In genomic region chr11:128530119-128531091, GRCh38 we compare ENCODE assay signal across 10 cellular contexts. TPM values are rescaled to one million over a fixed set of nuclear protein-coding genes. Genes with fewer than 3 reads are reported as not detected.
DNase-seq lines count a peak whose midpoint lies in the region; ATAC-seq, FAIRE-seq and TF ChIP-seq lines count a peak whose summit lies in the region.
"Had no signal": no experiment of that assay in that cellular context is flagged by ENCODE, and none has a peak within 500 bp of the region (broad histone marks: within the 10 kb centered on the region; RNA-seq: fewer than 3 reads in every experiment).

No MANE protein-coding gene starts in this region.

- TF ChIP-seq POLR2A in Raji (IDR thresholded peaks at IDR 0.05; ENCODE audit: insufficient read depth, low read depth, low read length), result 0 out of 2 replicates have a peak, but pooled peaks have one; percentile 20

- no peaks in the 10 kb centered on the region for H3K27me3 ChIP-seq in GM23248 (replicated peaks; ENCODE audit: insufficient read depth)

- DNase-seq in GM23248 (peak; percentile 97), fibroblast of the conjunctiva (ENCODE audit: low read depth) (peak; percentile 97), NCI-H1930 (lab: John Stamatoyannopoulos, UW) (no peak), kidney (no peak), GDM1 (lab: John Stamatoyannopoulos, UW) (no peak)
- DNase-seq in stimulated activated naive CD8-positive, alpha-beta T cell treated with anti-CD3 and anti-CD28 coated beads, Interleukin-15, amount 100 ng/mL, for 72 hours, result no peak
- DNase-seq: activated naive CD8-positive, alpha-beta T cell treated with anti-CD3 and anti-CD28 coated beads, Interleukin-2, amount 10 ng/mL, durations not matched to agents 7 days and 5 days; glutamatergic neuron; naive B cell had no signal

- H3K4me1 ChIP-seq in GM23248 (ENCODE audit: insufficient read depth), result peaks cover 24% of the 10 kb centered on the region
- no peaks in the 10 kb centered on the region for H3K4me1 ChIP-seq in kidney (ENCODE audit: control insufficient read depth in 1 of 2, insufficient read depth in 1 of 2, low read depth in 1 of 2, low read length in 2 of 2)

- peaks cover 28% of the 10 kb centered on the region for H3F3A ChIP-seq in GM23248 (ENCODE audit: insufficient read depth)

- peak overlapping the region; percentile 74 for H3K9ac ChIP-seq in GM23248
- no peak overlapping the region for H3K9ac ChIP-seq in kidney (ENCODE audit: low read length in 2 of 2)

- H3K9me3 ChIP-seq in GM23248 (ENCODE audit: low read depth), result no peaks in the 10 kb centered on the region
- no peaks in the 10 kb centered on the region for H3K9me3 ChIP-seq in kidney (ENCODE audit: control insufficient read depth in 1 of 2, low read length in 2 of 2)

- peaks cover 0 to 8% of the 10 kb centered on the region in 2 donors for H3K9me3 Mint-ChIP-seq in stimulated activated naive CD8-positive, alpha-beta T cell treated with anti-CD3 and anti-CD28 coated beads, Interleukin-15, amount 100 ng/mL, for 72 hours
- H3K9me3 Mint-ChIP-seq: naive B cell had no signal

- peak overlapping the region; percentile 43 to 69 for H3K27ac Mint-ChIP-seq in stimulated activated naive CD8-positive, alpha-beta T cell treated with anti-CD3 and anti-CD28 coated beads, Interleukin-15, amount 100 ng/mL, for 72 hours
- H3K27ac Mint-ChIP-seq: activated naive CD8-positive, alpha-beta T cell treated with anti-CD3 and anti-CD28 coated beads, Interleukin-2, amount 10 ng/mL, durations not matched to agents 7 days and 5 days; naive B cell had no signal

- ATAC-seq in stimulated activated naive CD8-positive, alpha-beta T cell treated with anti-CD3 and anti-CD28 coated beads, Interleukin-15, amount 100 ng/mL, for 72 hours, result no peak

- no peak for FAIRE-seq in kidney (lab: Jason Lieb, UNC)

- peaks cover 71% of the 10 kb centered on the region for H3K4me1 Mint-ChIP-seq in stimulated activated naive CD8-positive, alpha-beta T cell treated with anti-CD3 and anti-CD28 coated beads, Interleukin-15, amount 100 ng/mL, for 72 hours

- H3K27ac ChIP-seq in GM23248, result peak overlapping the region; percentile 92
- no peak overlapping the region for H3K27ac ChIP-seq in kidney (ENCODE audit: low read depth in 2 of 2, low read length in 2 of 2)

- no peaks in the 10 kb centered on the region for H3K36me3 ChIP-seq in GM23248 (ENCODE audit: low read depth)
- H3K36me3 ChIP-seq in kidney (ENCODE audit: control insufficient read depth in 1 of 2, insufficient read depth in 2 of 2, low read length in 2 of 2), result no peaks in the 10 kb centered on the region

- no peak overlapping the region for H3K4me3 Mint-ChIP-seq in stimulated activated naive CD8-positive, alpha-beta T cell treated with anti-CD3 and anti-CD28 coated beads, Interleukin-15, amount 100 ng/mL, for 72 hours
- H3K4me3 Mint-ChIP-seq: activated naive CD8-positive, alpha-beta T cell treated with anti-CD3 and anti-CD28 coated beads, Interleukin-2, amount 10 ng/mL, durations not matched to agents 7 days and 5 days had no signal

- H3K4me3 ChIP-seq in GM23248 (peak overlapping the region; percentile 23; the same call in 1 of the 2 replicates), kidney (ENCODE audit: low read length in 2 of 2) (no peak overlapping the region)

- H3K4me2 ChIP-seq in GM23248 (ENCODE audit: unreplicated experiment), result peak overlapping the region; percentile 79

- no peaks in the 10 kb centered on the region for H3K27me3 Mint-ChIP-seq in stimulated activated naive CD8-positive, alpha-beta T cell treated with anti-CD3 and anti-CD28 coated beads, Interleukin-15, amount 100 ng/mL, for 72 hours
- H3K27me3 Mint-ChIP-seq: activated naive CD8-positive, alpha-beta T cell treated with anti-CD3 and anti-CD28 coated beads, Interleukin-2, amount 10 ng/mL, durations not matched to agents 7 days and 5 days; naive B cell had no signal

- intact Hi-C loops in kidney (cut with DNase I), result no loop called here

- in situ Hi-C loops in GM23248 (cut with MboI), result no loop called here

- H4K20me1 ChIP-seq in GM23248 (ENCODE audit: insufficient read depth), result no peaks in the 10 kb centered on the region

- no peaks in the 10 kb centered on the region for H3K79me2 ChIP-seq in GM23248 (ENCODE audit: insufficient read depth)

- peak overlapping the region; percentile 72 for H2AFZ ChIP-seq in GM23248

- no peak for TF ChIP-seq CTCF in kidney (IDR thresholded peaks at IDR 0.05; ENCODE audit: borderline replicate concordance, extremely low read depth, insufficient read depth)

- no peaks in the 10 kb centered on the region for H3K9me2 ChIP-seq in GM23248 (ENCODE audit: insufficient read depth)

- WGBS in GM23248 (ENCODE audit: low coverage in 1 of 2, low lambda C conversion rate in 2 of 2, missing lambda C conversion rate in 2 of 2), 2 experiments, result 4 to 6% methylated on average over 7 of the region's 7 CpGs

RNA-seq across cellular contexts. Expression of gene ETS1, which starts 57.0 kb away (rescaled TPM):
- 58.6 and 61.0 TPM in 2 replicates for total RNA-seq in GM23248 (2014; rRNA removed; shearing (Covaris generic))
- 18.4 and 19.9 TPM in 2 replicates for polyA plus RNA-seq in GM23248 (2016; fragmentation: Nextera tagmentation; extraction: Ambion mirVana)
- 124 TPM for total RNA-seq in kidney
- polyA plus RNA-seq in kidney (ENCODE audit: insufficient read depth, low read depth, low replicate concordance), result 23.5 TPM

Comparison
In these comparisons a context has a peak if more than half of its experiments do, and no peak if none do; other contexts are left out.
1. DNase-seq: peak in GM23248 (single experiment) and fibroblast of the conjunctiva (single experiment); none in stimulated activated naive CD8-positive, alpha-beta T cell treated with anti-CD3 and anti-CD28 coated beads, Interleukin-15, amount 100 ng/mL, for 72 hours (0 of 2), NCI-H1930 (0 of 2), kidney (single experiment) and GDM1 (single experiment).